In the genomic region with DNA sequence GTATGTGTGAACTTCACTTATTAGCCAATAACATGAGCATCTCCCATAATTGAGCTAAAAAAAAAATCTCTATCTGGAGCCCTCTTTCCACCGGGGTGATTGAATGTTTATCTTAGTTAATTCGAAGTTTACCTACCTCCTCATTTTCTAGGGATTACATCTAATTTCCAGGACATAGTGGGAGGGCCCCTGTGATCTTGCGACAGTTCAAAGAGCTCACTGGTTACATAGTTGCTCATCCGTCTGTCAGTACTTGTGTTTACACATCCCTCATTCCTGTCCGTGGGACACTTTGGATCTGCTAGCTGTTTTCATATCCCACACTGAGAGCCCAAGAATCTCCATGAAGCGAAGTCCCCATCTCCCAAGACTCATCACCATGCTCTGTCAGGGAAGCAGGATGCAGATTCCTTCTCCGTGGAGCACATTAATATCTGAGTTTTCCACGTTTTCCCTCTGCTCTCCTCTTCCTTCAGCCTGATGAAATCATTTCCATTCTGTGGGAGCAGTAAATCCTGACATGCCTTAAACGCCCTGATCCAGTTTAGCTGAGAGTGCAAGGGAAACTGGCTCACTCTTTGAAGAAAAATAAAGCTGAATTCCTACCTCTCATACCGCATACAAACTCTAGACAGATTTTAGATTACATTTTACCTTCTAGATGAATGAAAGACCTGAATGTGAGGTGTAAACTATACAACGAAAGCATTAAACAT, we compare ENCODE assay signal across 22 cellular contexts. TPM values are rescaled to one million over a fixed set of nuclear protein-coding genes. Genes with fewer than 3 reads are reported as not detected.
"Had no signal": no experiment of that assay in that cellular context is flagged by ENCODE, and none has a peak within 500 bp of the region (broad histone marks: within the 10 kb centered on the region; RNA-seq: fewer than 3 reads in every experiment).

No MANE protein-coding gene starts in this region.

- H3K27me3 Mint-ChIP-seq: activated CD8-positive, alpha-beta T cell treated with anti-CD3 and anti-CD28 coated beads for 36 hours; activated naive CD8-positive, alpha-beta T cell had no signal

- H3K4me1 ChIP-seq: adrenal gland, ascending aorta, colonic mucosa, sigmoid colon had no signal

- H3K36me3 ChIP-seq: adrenal gland, ascending aorta, colonic mucosa, gastroesophageal sphincter, sigmoid colon, thoracic aorta, vagina had no signal

- H3K4me3 Mint-ChIP-seq: activated B cell treated with CpG ODN at 0.5 μM for 24 hours; activated CD8-positive, alpha-beta T cell treated with anti-CD3 and anti-CD28 coated beads for 36 hours; activated naive CD8-positive, alpha-beta T cell; effector memory CD8-positive, alpha-beta T cell; naive B cell; type B pancreatic cell had no signal

- H3K4me3 ChIP-seq: adrenal gland, ascending aorta, colonic mucosa, dorsolateral prefrontal cortex, gastroesophageal sphincter, lung, sigmoid colon, thoracic aorta, vagina had no signal

- H3K27ac ChIP-seq: adrenal gland, ascending aorta, colonic mucosa, gastroesophageal sphincter, sigmoid colon, thoracic aorta, vagina had no signal

- DNase-seq: activated B cell treated with CpG ODN at 0.5 μM for 24 hours; activated CD4-positive, alpha-beta T cell treated with anti-CD3 and anti-CD28 coated beads for 4 hours; activated CD8-positive, alpha-beta T cell treated with anti-CD3 and anti-CD28 coated beads for 36 hours; activated T-cell treated with anti-CD3 and anti-CD28 coated beads, Interleukin-2, amount 50 U/mL, for 1 hour; adrenal gland; colonic mucosa; dorsolateral prefrontal cortex; effector memory CD8-positive, alpha-beta T cell; left colon; naive B cell; sigmoid colon; stimulated activated CD4-positive, alpha-beta T cell treated with anti-CD3 and anti-CD28 coated beads, Interleukin-4, amount 100 ng/mL, for 1 hour; stimulated activated naive CD4-positive, alpha-beta T cell treated with Interleukin-2 at 50 U/mL for 16 hours; T-helper 1 cell had no signal

- H3K36me3 Mint-ChIP-seq: type B pancreatic cell had no signal

- ATAC-seq: activated CD8-positive, alpha-beta T cell treated with anti-CD3 and anti-CD28 coated beads for 36 hours; effector memory CD8-positive, alpha-beta T cell; gastroesophageal sphincter; left colon had no signal

- H3K27me3 ChIP-seq: adrenal gland, ascending aorta, colonic mucosa, dorsolateral prefrontal cortex, vagina had no signal

- H3K9me3 ChIP-seq: adrenal gland, ascending aorta, colonic mucosa, gastroesophageal sphincter, sigmoid colon, thoracic aorta, vagina had no signal

- H3K27ac Mint-ChIP-seq: activated B cell treated with CpG ODN at 0.5 μM for 24 hours; activated CD8-positive, alpha-beta T cell treated with anti-CD3 and anti-CD28 coated beads for 36 hours; activated naive CD8-positive, alpha-beta T cell; effector memory CD8-positive, alpha-beta T cell; type B pancreatic cell had no signal

- H3K9me3 Mint-ChIP-seq: activated B cell treated with CpG ODN at 0.5 μM for 24 hours; effector memory CD8-positive, alpha-beta T cell; type B pancreatic cell had no signal

RNA-seq across cellular contexts. Expression of gene DRD1, which starts 24.2 kb away (rescaled TPM):
- total RNA-seq: activated B cell treated with CpG ODN at 0.5 μM for 24 hours; activated CD8-positive, alpha-beta T cell treated with anti-CD3 and anti-CD28 coated beads for 36 hours; renal cortical epithelial cell; sigmoid colon; vagina had no signal
